Comparison of ENCODE assay signal across 15 cellular contexts in genomic region chr10:5893321-5893720, GRCh38.
"Had no signal": no experiment of that assay in that cellular context is flagged by ENCODE, and none has a peak within 500 bp of the region (broad histone marks: within the 10 kb centered on the region; RNA-seq: fewer than 3 reads in every experiment).

No MANE protein-coding gene starts in this region.

- DNase-seq: activated CD4-positive, alpha-beta memory T cell treated with anti-CD3 and anti-CD28 coated beads, Interleukin-2, amount 10 ng/mL, durations not matched to agents 7 days and 5 days; activated gamma-delta T cell treated with Interleukin-2 at 50 U/mL for 16 hours; activated T-cell treated with anti-CD3 and anti-CD28 coated beads, Interleukin-2, amount 50 U/mL, for 48 hours; caudate nucleus; effector memory CD8-positive, alpha-beta T cell; left colon; mammary epithelial cell; mucosa of descending colon; retina; SIG-M5 had no signal

- ATAC-seq: effector memory CD8-positive, alpha-beta T cell; left colon; mucosa of descending colon had no signal

- H3K27me3 Mint-ChIP-seq: activated CD4-positive, alpha-beta memory T cell treated with anti-CD3 and anti-CD28 coated beads, Interleukin-2, amount 10 ng/mL, durations not matched to agents 7 days and 5 days; effector memory CD8-positive, alpha-beta T cell had no signal

- H3K27ac Mint-ChIP-seq: activated CD4-positive, alpha-beta memory T cell treated with anti-CD3 and anti-CD28 coated beads, Interleukin-2, amount 10 ng/mL, durations not matched to agents 7 days and 5 days; T-helper 2 cell treated with Interferon-gamma antibody and Interleukin-4, amounts not matched to agents 5 μg/mL and 100 μg/mL, for 36 hours had no signal

- H3K27ac ChIP-seq: coronary artery, tibial artery had no signal

- H3K4me3 Mint-ChIP-seq: activated CD4-positive, alpha-beta memory T cell treated with anti-CD3 and anti-CD28 coated beads, Interleukin-2, amount 10 ng/mL, durations not matched to agents 7 days and 5 days; effector memory CD8-positive, alpha-beta T cell had no signal

- H3K4me3 ChIP-seq: ascending aorta, coronary artery, mucosa of descending colon, skin epidermis, tibial artery had no signal

- H3K9me3 ChIP-seq: ascending aorta, mucosa of descending colon, tibial artery had no signal

- H3K27me3 ChIP-seq: ascending aorta, tibial artery had no signal
